Comparison of ENCODE assay signal across 2 cellular contexts in the genomic region with DNA sequence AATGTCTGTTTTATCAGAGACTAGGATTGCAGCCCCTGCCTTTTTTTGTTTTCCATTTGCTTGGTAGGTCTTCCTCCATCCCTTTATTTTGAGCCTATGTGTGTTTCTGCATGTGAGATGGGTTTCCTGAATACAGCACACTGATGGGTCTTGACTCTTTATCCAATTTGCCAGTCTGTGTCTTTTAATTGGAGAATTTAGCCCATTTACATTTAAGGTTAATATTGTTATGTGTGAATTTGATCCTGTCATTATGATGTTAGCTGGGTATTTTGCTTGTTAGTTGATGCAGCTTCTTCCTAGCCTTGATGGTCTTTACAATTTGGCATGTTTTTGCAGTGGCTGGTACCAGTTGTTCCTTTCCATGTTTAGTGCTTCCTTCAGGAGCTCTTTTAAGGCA. TPM values are rescaled to one million over a fixed set of nuclear protein-coding genes. Genes with fewer than 3 reads are reported as not detected.
DNase-seq lines count a peak whose midpoint lies in the region; ATAC-seq, FAIRE-seq and TF ChIP-seq lines count a peak whose summit lies in the region.
"Not testable (repeated sequence)": the region's sequence is repeated elsewhere in the genome, so short reads cannot be mapped to it uniquely, and the experiment has no call there.

No MANE protein-coding gene starts in this region.

- not testable (repeated sequence) for H3K36me3 ChIP-seq in HEK293 (ENCODE audit: control insufficient read depth in 2 of 2, insufficient read depth in 1 of 2, low read length in 2 of 2); K562 (ENCODE audit: control insufficient read depth, insufficient read depth, low read length)

- not testable (repeated sequence) for H3K27ac ChIP-seq in HEK293 (ENCODE audit: extremely low read depth, low read depth, low read length); K562 (ENCODE audit: extremely low read depth, low read depth, low read length)

- TF ChIP-seq CTCF in HEK293 (tag by site-specific recombination; IDR thresholded peaks at IDR 0.05); K562 (IDR thresholded peaks at IDR 0.05 in 2 of 3, conservative IDR thresholded peaks at IDR 0.05 in 1 of 3; ENCODE audit: insufficient read depth in 2 of 3, low read depth in 1 of 3, low read length in 3 of 3): not testable (repeated sequence)

- H3K79me2 ChIP-seq in K562 (ENCODE audit: control insufficient read depth, insufficient read depth, low read length) = not testable (repeated sequence)

- TF ChIP-seq EP300 in K562 (IDR thresholded peaks at IDR 0.05; ENCODE audit: low read length) = not testable (repeated sequence)

- in situ Hi-C loops in K562 (cut with MboI) = not testable (repeated sequence)

- H3K27me3 ChIP-seq in K562 (ENCODE audit: control insufficient read depth in 2 of 2, insufficient read depth in 2 of 2, low read length in 2 of 2) = not testable (repeated sequence)

- not testable (repeated sequence) for TF ChIP-seq RAD21 in K562 (CRISPR knock-in tag; conservative IDR thresholded peaks at IDR 0.05 in 1 of 2, IDR thresholded peaks at IDR 0.05 in 1 of 2)

- CTCF ChIA-PET in HEK293 (lab: Yijun Ruan, JAX); K562 (lab: Yijun Ruan, JAX; ENCODE audit: low intra/inter-chr PET ratio): not testable (repeated sequence)

- BruUV-seq in K562 (replicated peaks; lab: Mats Ljungman, UMichigan) = not testable (repeated sequence)

- not testable (repeated sequence) for H3K4me1 ChIP-seq in HEK293 (ENCODE audit: control insufficient read depth, insufficient read depth, low read length); K562 (replicated peaks in 1 of 2; ENCODE audit: control insufficient read depth in 2 of 2, insufficient read depth in 2 of 2, low read length in 2 of 2)

- H3K4me2 ChIP-seq in K562 (ENCODE audit: insufficient read depth, low read length) = not testable (repeated sequence)

- H3K9me1 ChIP-seq in K562 (ENCODE audit: control insufficient read depth, insufficient read depth, low read length) = not testable (repeated sequence)

- H3K9me3 ChIP-seq in HEK293 (ENCODE audit: control insufficient read depth, insufficient read depth, low read depth, low read length); K562 (replicated peaks; ENCODE audit: control insufficient read depth, insufficient read depth, low read depth, low read length): not testable (repeated sequence)

- ATAC-seq in K562 = not testable (repeated sequence)

- POLR2A ChIA-PET in HEK293 (lab: Yijun Ruan, JAX); K562 (lab: Yijun Ruan, JAX): not testable (repeated sequence)

- not testable (repeated sequence) for TF ChIP-seq POLR2A in K562 (conservative IDR thresholded peaks at IDR 0.05)

- not testable (repeated sequence) for DNase-seq in K562 (ENCODE audit: extremely low read depth in 1 of 4, low spot score in 3 of 4)

- not testable (repeated sequence) for H3K4me3 ChIP-seq in HEK293 (ENCODE audit: low read depth, low read length); K562

- H2AFZ ChIP-seq in K562 (ENCODE audit: low read depth, low read length) = not testable (repeated sequence)

- not testable (repeated sequence) for FAIRE-seq in K562 (lab: Jason Lieb, UNC)

- intact Hi-C loops in K562 (cut with micrococcal nuclease) = loop anchor here (10.0 kb wide), 1 partner anchor 204 kb away; no protein-coding TSS in a partner anchor

- not testable (repeated sequence) for H3K9ac ChIP-seq in K562 (ENCODE audit: insufficient read depth in 1 of 2, low read depth in 2 of 2, low read length in 2 of 2)

- not testable (repeated sequence) for H4K20me1 ChIP-seq in K562 (replicated peaks; ENCODE audit: control insufficient read depth, insufficient read depth, low read length)

TF ChIP-seq in HEK293, 187 proteins besides CTCF, POLR2A, EP300 and RAD21:
- peak; percentile 68 for TF ChIP-seq ZNF529 (tag by site-specific recombination; IDR thresholded peaks at IDR 0.05; ENCODE audit: insufficient replicate concordance)

TF ChIP-seq in K562, 482 proteins besides CTCF, POLR2A, EP300 and RAD21:
- peak; percentile 34; the same call in 1 of the 2 replicates for TF ChIP-seq ZNF354B (CRISPR knock-in tag; IDR thresholded peaks at IDR 0.05)
- peak; percentile 95 for TF ChIP-seq ZNF507 (tag; conservative IDR thresholded peaks at IDR 0.05)

RNA-seq across cellular contexts. Expression of gene KRR1, which starts 9.8 kb away (rescaled TPM):
- total RNA-seq in K562 (2011; cell fraction: chromatin; rRNA removed; ENCODE audit: low replicate concordance) = 24.4 and 92.6 TPM in 2 replicates
- 10.7 and 11.7 TPM in 2 replicates for total RNA-seq in K562 (2011; cell fraction: nucleolus; rRNA removed)
- total RNA-seq in K562 (2011; cell fraction: nucleoplasm; rRNA removed) = 25.4 and 28.2 TPM in 2 replicates
- 32.8 and 42.6 TPM in 2 replicates for total RNA-seq in K562 (2014; rRNA removed)
- 102 and 131 TPM in 2 replicates for total RNA-seq in K562 (2014; rRNA removed; fragmentation: Illumina TruSeq; extraction: Trizol)
- total RNA-seq in K562 (2015; rRNA removed; fragmentation: Illumina TruSeq; extraction: Trizol) = 84.6 and 91.0 TPM in 2 replicates
- total RNA-seq in K562 (2021) = 61.0 and 67.6 TPM in 2 replicates
- 43.8 and 60.7 TPM in 2 replicates for polyA plus RNA-seq in K562 (2011; rRNA removed)
- polyA plus RNA-seq in K562 (2011; cell fraction: cytosol; rRNA removed) = 3.3 and 9.8 TPM in 2 replicates
- polyA plus RNA-seq in K562 (2011; cell fraction: nucleus; rRNA removed) = 15.2 and 33.1 TPM in 2 replicates
- polyA plus RNA-seq in K562 (2012) = 26.8 and 39.2 TPM in 2 replicates
- 53.8 and 56.5 TPM in 2 replicates for polyA plus RNA-seq in K562 (2014; fragmentation: Illumina TruSeq; extraction: Trizol)
- 10 to 100 TPM; 49.9 to 68.5 TPM for polyA plus RNA-seq in K562 (2014; fragmentation: Nextera tagmentation; extraction: Ambion mirVana)
- polyA plus RNA-seq in K562 (2014; rRNA removed) = 46.1 and 69.0 TPM in 2 replicates
- 77.0 and 102 TPM in 2 replicates for polyA minus RNA-seq in K562 (2011; rRNA and poly(A)+ RNA removed)
- polyA minus RNA-seq in K562 (2011; cell fraction: cytosol; rRNA and poly(A)+ RNA removed) = 11.3 and 14.9 TPM in 2 replicates
- 37.3 and 97.9 TPM in 2 replicates for polyA minus RNA-seq in K562 (2011; cell fraction: nucleus; rRNA and poly(A)+ RNA removed)

RNA-seq across cellular contexts. Expression of gene GLIPR1, which starts 40.7 kb away (rescaled TPM):
- total RNA-seq in K562 (2011; cell fraction: chromatin; rRNA removed; ENCODE audit: low replicate concordance) = 0.23 and 0.39 TPM in 2 replicates
- total RNA-seq in K562 (2011; cell fraction: nucleolus; rRNA removed) = 0.33 TPM in 1 of 2 replicates, not detected in the other
- total RNA-seq in K562 (2011; cell fraction: nucleoplasm; rRNA removed) = 0.15 and 0.37 TPM in 2 replicates
- 0.29 and 0.45 TPM in 2 replicates for total RNA-seq in K562 (2014; rRNA removed)
- 0.69 and 1.0 TPM in 2 replicates for total RNA-seq in K562 (2014; rRNA removed; fragmentation: Illumina TruSeq; extraction: Trizol)
- total RNA-seq in K562 (2015; rRNA removed; fragmentation: Illumina TruSeq; extraction: Trizol) = 1.2 and 2.3 TPM in 2 replicates
- 0.98 and 1.2 TPM in 2 replicates for total RNA-seq in K562 (2021)
- 0.19 and 0.26 TPM in 2 replicates for polyA plus RNA-seq in K562 (2011; rRNA removed)
- polyA plus RNA-seq in K562 (2011; cell fraction: cytosol; rRNA removed) = 0.03 and 0.04 TPM in 2 replicates
- 0.27 and 0.28 TPM in 2 replicates for polyA plus RNA-seq in K562 (2011; cell fraction: nucleus; rRNA removed)
- polyA plus RNA-seq in K562 (2012) = 1.3 and 5.9 TPM in 2 replicates
- polyA plus RNA-seq in K562 (2014; fragmentation: Illumina TruSeq; extraction: Trizol) = 0.69 and 1.2 TPM in 2 replicates
- 1 to 10 TPM; 2.0 to 2.1 TPM for polyA plus RNA-seq in K562 (2014; fragmentation: Nextera tagmentation; extraction: Ambion mirVana)
- 0.34 and 0.39 TPM in 2 replicates for polyA plus RNA-seq in K562 (2014; rRNA removed)
- 0.06 and 0.18 TPM in 2 replicates for polyA minus RNA-seq in K562 (2011; rRNA and poly(A)+ RNA removed)
- polyA minus RNA-seq in K562 (2011; cell fraction: cytosol; rRNA and poly(A)+ RNA removed) = not detected in 2 replicates
- polyA minus RNA-seq in K562 (2011; cell fraction: nucleus; rRNA and poly(A)+ RNA removed) = 0.22 and 0.27 TPM in 2 replicates
